Comparison of ENCODE assay signal across 22 cellular contexts in the genomic region with DNA sequence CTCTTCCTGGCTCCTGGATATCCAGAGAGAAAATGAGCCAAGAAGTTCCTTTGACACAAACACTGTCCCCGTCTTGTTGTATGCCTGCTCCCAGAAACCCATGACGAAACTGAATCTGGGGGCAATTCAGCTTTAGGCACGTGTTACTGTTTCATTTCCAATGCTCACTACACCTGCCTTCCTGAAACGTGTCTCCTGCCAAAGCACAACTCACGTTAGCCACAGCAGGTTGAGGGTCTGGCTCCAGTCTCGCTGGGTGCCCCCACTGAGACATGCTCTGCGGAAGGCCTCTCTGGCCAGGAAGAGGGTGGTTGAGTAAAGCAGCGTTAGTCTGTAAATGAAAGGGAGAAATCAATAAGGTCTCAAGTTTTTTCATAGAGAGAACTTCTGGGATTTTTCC.
"Had no signal": no experiment of that assay in that cellular context is flagged by ENCODE, and none has a peak within 500 bp of the region (broad histone marks: within the 10 kb centered on the region; RNA-seq: fewer than 3 reads in every experiment).

No MANE protein-coding gene starts in this region.

- H3K27me3 Mint-ChIP-seq: memory B cell; natural killer cell treated with Interleukin-12 subunit alpha and Interleukin-12 subunit beta and Interleukin-15 and Interleukin-18, amount 100 ng/mL, for 72 hours; progenitor cell of endocrine pancreas had no signal

- H3K9me3 Mint-ChIP-seq: memory B cell; natural killer cell treated with Interleukin-12 subunit alpha and Interleukin-12 subunit beta and Interleukin-15 and Interleukin-18, amount 100 ng/mL, for 72 hours; neural progenitor cell had no signal

- H3K4me1 Mint-ChIP-seq: neural progenitor cell had no signal

- H3K9ac ChIP-seq: neural progenitor cell had no signal

- H3K27ac ChIP-seq: coronary artery, dorsolateral prefrontal cortex, epithelial cell of prostate, esophagus muscularis mucosa, gastrocnemius medialis, lower lobe of right lung, neural progenitor cell, pancreas, right lobe of liver, stomach had no signal

- H3K36me3 ChIP-seq: neural progenitor cell had no signal

- DNase-seq: dorsolateral prefrontal cortex; effector memory CD4-positive, alpha-beta T cell; gastrocnemius medialis; islet precursor cell; left lung; lower lobe of right lung; midbrain; occipital lobe; pancreas; right lobe of liver; stimulated activated CD4-positive, alpha-beta T cell treated with anti-CD3 and anti-CD28 coated beads, Interleukin-15, amount 100 ng/mL, for 24 hours; stimulated activated CD4-positive, alpha-beta T cell treated with anti-CD3 and anti-CD28 coated beads, Interleukin-1b, Interleukin-23, amount 100 ng/mL, for 48 hours; stimulated activated CD4-positive, alpha-beta T cell treated with anti-CD3 and anti-CD28 coated beads, Interleukin-4, amount 100 ng/mL, for 24 hours; stimulated activated naive CD4-positive, alpha-beta T cell; stomach had no signal

- H3K9me3 ChIP-seq: esophagus muscularis mucosa, gastrocnemius medialis, left lung, lower lobe of right lung, pancreas, right lobe of liver, stomach had no signal

- H3K27ac Mint-ChIP-seq: memory B cell, neural progenitor cell, progenitor cell of endocrine pancreas had no signal

- H3K4me3 Mint-ChIP-seq: memory B cell, neural progenitor cell had no signal

- H3K4me1 ChIP-seq: gastrocnemius medialis, neural progenitor cell, right lobe of liver had no signal

- H3K27me3 ChIP-seq: dorsolateral prefrontal cortex, esophagus muscularis mucosa, gastrocnemius medialis, left lung, neural progenitor cell, pancreas, right lobe of liver, stomach had no signal

- ATAC-seq: gastrocnemius medialis, left lung, pancreas had no signal

- H3K4me3 ChIP-seq: coronary artery, dorsolateral prefrontal cortex, esophagus muscularis mucosa, gastrocnemius medialis, left lung, lower lobe of right lung, neural progenitor cell, pancreas, right lobe of liver, stomach had no signal

- H2AFZ ChIP-seq: neural progenitor cell had no signal

- H3K4me2 ChIP-seq: neural progenitor cell had no signal
